11 cellular contexts compared by ENCODE assay signal in the genomic region with DNA sequence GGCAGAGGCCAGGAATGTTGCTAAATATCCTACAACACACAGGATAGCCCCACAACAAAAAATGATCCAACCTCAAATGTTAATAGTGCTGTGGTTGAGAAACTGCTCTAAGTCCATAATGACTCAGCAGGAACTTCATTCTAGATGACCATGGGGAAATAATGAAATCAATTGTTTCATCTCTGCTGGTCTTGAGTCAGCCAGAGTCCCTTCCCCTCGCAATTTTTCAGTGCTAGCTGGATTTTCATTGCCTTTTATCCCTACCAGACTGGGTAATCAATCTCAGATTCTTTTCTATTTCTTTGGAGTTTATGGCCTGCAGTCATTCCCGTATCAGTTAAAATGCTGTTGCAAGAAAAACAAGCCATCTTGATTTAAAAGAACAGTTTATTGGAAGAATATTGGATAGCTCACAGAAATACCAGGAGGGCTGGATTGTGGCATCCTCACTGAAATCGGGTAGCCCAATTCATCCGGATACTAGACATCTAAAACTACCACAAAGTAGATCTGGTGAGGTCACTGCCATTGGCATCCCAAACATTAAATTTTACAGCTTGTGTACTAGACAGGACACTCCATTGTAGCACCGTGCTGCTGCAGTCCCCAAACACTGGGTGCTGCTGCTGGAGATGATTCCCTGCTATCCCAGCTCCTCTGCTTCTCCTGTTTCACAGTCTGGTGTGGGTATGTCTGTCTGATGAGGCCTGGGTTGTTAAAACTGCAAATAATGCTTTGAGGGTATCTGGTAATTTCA. TPM values are rescaled to one million over a fixed set of nuclear protein-coding genes. Genes with fewer than 3 reads are reported as not detected.
DNase-seq lines count a peak whose midpoint lies in the region; ATAC-seq and TF ChIP-seq lines count a peak whose summit lies in the region.
"Had no signal": no experiment of that assay in that cellular context is flagged by ENCODE, and none has a peak within 500 bp of the region (broad histone marks: within the 10 kb centered on the region; RNA-seq: fewer than 3 reads in every experiment).

No MANE protein-coding gene starts in this region.

- H3K4me2 ChIP-seq in GM23248 (ENCODE audit: unreplicated experiment), result peak overlapping the region; percentile 66

- H3K4me1 Mint-ChIP-seq in activated naive CD8-positive, alpha-beta T cell treated with anti-CD3 and anti-CD28 coated beads, Interleukin-2, amount 50 U/mL, for 24 hours, result peaks cover 11% of the 10 kb centered on the region
- H3K4me1 Mint-ChIP-seq in activated naive CD8-positive, alpha-beta T cell treated with anti-CD3 and anti-CD28 coated beads for 36 hours, result peaks cover 4% of the 10 kb centered on the region

- H3K27me3 ChIP-seq in GM23248 (replicated peaks; ENCODE audit: insufficient read depth) (no peaks in the 10 kb centered on the region), Panc1 (ENCODE audit: control insufficient read depth, insufficient read depth, low read length) (no peaks in the 10 kb centered on the region)
- H3K27me3 ChIP-seq: pancreas had no signal

- CTCF ChIA-PET in Panc1 (lab: Charles Lee), result no interaction called here

- H3K9me3 ChIP-seq in GM23248 (ENCODE audit: low read depth) (no peaks in the 10 kb centered on the region), Panc1 (ENCODE audit: control insufficient read depth, insufficient read depth, low read depth, low read length) (no peaks in the 10 kb centered on the region)
- H3K9me3 ChIP-seq: pancreas had no signal

- H3K27ac ChIP-seq in GM23248, result peak overlapping the region; percentile 91
- H3K27ac ChIP-seq in Panc1 (ENCODE audit: low read length), result no peak overlapping the region
- H3K27ac ChIP-seq: pancreas had no signal

- in situ Hi-C loops in GM23248 (cut with MboI) (no loop called here), Panc1 (cut with HindIII; ENCODE audit: low pct_unique_long_range_greater_than_20kb, low sequenced_read_pairs) (no loop called here)

- POLR2A ChIA-PET in Panc1 (lab: Charles Lee), result no interaction called here

- TF ChIP-seq CTCF in Panc1 (IDR thresholded peaks at IDR 0.05) (no peak), epithelial cell of proximal tubule (conservative IDR thresholded peaks at IDR 0.05; ENCODE audit: low read depth, low read length) (no peak)

- no peaks in the 10 kb centered on the region for H3K36me3 ChIP-seq in GM23248 (ENCODE audit: low read depth)
- H3K36me3 ChIP-seq in Panc1 (ENCODE audit: control insufficient read depth, insufficient read depth, low read length), result no peaks in the 10 kb centered on the region; the same call in 1 of the 2 replicates
- H3K36me3 ChIP-seq: pancreas had no signal

- intact Hi-C loops in Panc1 (cut with micrococcal nuclease; ENCODE audit: unreplicated experiment), result no loop called here

- H2AFZ ChIP-seq in GM23248, result peak overlapping the region; percentile 62

- peaks cover 46% of the 10 kb centered on the region for H3K4me1 ChIP-seq in GM23248 (ENCODE audit: insufficient read depth)
- H3K4me1 ChIP-seq in Panc1 (ENCODE audit: control insufficient read depth, insufficient read depth, low read length), result no peaks in the 10 kb centered on the region
- H3K4me1 ChIP-seq: pancreas had no signal

- H3K36me3 Mint-ChIP-seq in activated naive CD8-positive, alpha-beta T cell treated with anti-CD3 and anti-CD28 coated beads, Interleukin-2, amount 50 U/mL, for 24 hours (ENCODE audit: low read depth), result no peaks in the 10 kb centered on the region
- no peaks in the 10 kb centered on the region for H3K36me3 Mint-ChIP-seq in activated naive CD8-positive, alpha-beta T cell treated with anti-CD3 and anti-CD28 coated beads for 36 hours

- no peaks in the 10 kb centered on the region for H3K9me2 ChIP-seq in GM23248 (ENCODE audit: insufficient read depth)

- no peak overlapping the region for H3K4me3 Mint-ChIP-seq in activated naive CD8-positive, alpha-beta T cell treated with anti-CD3 and anti-CD28 coated beads, Interleukin-2, amount 50 U/mL, for 24 hours
- no peak overlapping the region for H3K4me3 Mint-ChIP-seq in activated naive CD8-positive, alpha-beta T cell treated with anti-CD3 and anti-CD28 coated beads for 36 hours

- H3F3A ChIP-seq in GM23248 (ENCODE audit: insufficient read depth), result peaks cover 21% of the 10 kb centered on the region

- H3K27me3 Mint-ChIP-seq in activated naive CD8-positive, alpha-beta T cell treated with anti-CD3 and anti-CD28 coated beads, Interleukin-2, amount 50 U/mL, for 24 hours, result peaks cover 24% of the 10 kb centered on the region
- peaks cover 19% of the 10 kb centered on the region for H3K27me3 Mint-ChIP-seq in activated naive CD8-positive, alpha-beta T cell treated with anti-CD3 and anti-CD28 coated beads for 36 hours

- H3K9me3 Mint-ChIP-seq in activated naive CD8-positive, alpha-beta T cell treated with anti-CD3 and anti-CD28 coated beads, Interleukin-2, amount 50 U/mL, for 24 hours, result no peaks in the 10 kb centered on the region
- H3K9me3 Mint-ChIP-seq in activated naive CD8-positive, alpha-beta T cell treated with anti-CD3 and anti-CD28 coated beads for 36 hours, result no peaks in the 10 kb centered on the region

- no peaks in the 10 kb centered on the region for H3K79me2 ChIP-seq in GM23248 (ENCODE audit: insufficient read depth)

- H3K4me3 ChIP-seq in GM23248 (peak overlapping the region; percentile 40; the same call in 1 of the 2 replicates), Panc1 (ENCODE audit: low read depth in 2 of 2, low read length in 2 of 2) (no peak overlapping the region), epithelial cell of proximal tubule (ENCODE audit: low read depth, low read length) (no peak overlapping the region), skeletal muscle cell (ENCODE audit: low read depth, low read length) (no peak overlapping the region)
- H3K4me3 ChIP-seq: pancreas had no signal

- 36 to 38% methylated on average over 5 of the region's 5 CpGs for WGBS in GM23248 (ENCODE audit: low coverage in 1 of 2, low lambda C conversion rate in 2 of 2, missing lambda C conversion rate in 2 of 2), 2 experiments

- 0 out of 2 replicates have a peak, but pooled peaks have one; percentile 45 for ATAC-seq in Panc1
- no peak for ATAC-seq in HG03469 (IDR thresholded peaks at IDR 0.05; ENCODE audit: unreplicated experiment)
- ATAC-seq in activated naive CD8-positive, alpha-beta T cell treated with anti-CD3 and anti-CD28 coated beads, Interleukin-2, amount 50 U/mL, for 24 hours, result no peak
- ATAC-seq: pancreas had no signal

- no TSS peak for BruUV-seq in Panc1 (replicated peaks; lab: Mats Ljungman, UMichigan)

- H3K27ac Mint-ChIP-seq in activated naive CD8-positive, alpha-beta T cell treated with anti-CD3 and anti-CD28 coated beads, Interleukin-2, amount 50 U/mL, for 24 hours, result no peak overlapping the region
- H3K27ac Mint-ChIP-seq in activated naive CD8-positive, alpha-beta T cell treated with anti-CD3 and anti-CD28 coated beads for 36 hours, result no peak overlapping the region

- DNase-seq in GM23248, result peak; percentile 93
- DNase-seq in Panc1 (ENCODE audit: low read depth, low spot score), result no peak
- DNase-seq in epithelial cell of proximal tubule (ENCODE audit: low read depth), result peak; percentile 48
- peak; percentile 68 for DNase-seq in skeletal muscle cell (ENCODE audit: low read depth)
- DNase-seq in activated naive CD8-positive, alpha-beta T cell treated with anti-CD3 and anti-CD28 coated beads, Interleukin-2, amount 50 U/mL, for 24 hours, result no peak
- no peak for DNase-seq in activated naive CD8-positive, alpha-beta T cell treated with anti-CD3 and anti-CD28 coated beads for 36 hours
- DNase-seq: activated CD4-positive, alpha-beta T cell treated with anti-CD3 and anti-CD28 coated beads, Interleukin-2, amount 50 U/mL, for 48 hours; caudate nucleus; pancreas; RPMI8226 had no signal

- H4K20me1 ChIP-seq in GM23248 (ENCODE audit: insufficient read depth), result no peaks in the 10 kb centered on the region

- H3K9ac ChIP-seq in GM23248, result peak overlapping the region; percentile 65

RNA-seq across cellular contexts. Expression of a gene that starts 30.3 kb away (rescaled TPM):
- total RNA-seq in GM23248 (2014; rRNA removed; shearing (Covaris generic)), result 37.4 and 45.1 TPM in 2 replicates
- polyA plus RNA-seq in GM23248 (2016; fragmentation: Nextera tagmentation; extraction: Ambion mirVana), result 46.1 and 48.6 TPM in 2 replicates
- total RNA-seq in Panc1 (2021; ENCODE audit: unreplicated experiment) (29.2 TPM), epithelial cell of proximal tubule (1.2 and 6.6 TPM in 2 replicates)
- polyA plus RNA-seq in Panc1 (2012; ENCODE audit: insufficient read length), result 20.2 TPM
- not detected for total RNA-seq in activated naive CD8-positive, alpha-beta T cell treated with anti-CD3 and anti-CD28 coated beads for 36 hours

Comparison
In these comparisons a context has a peak if more than half of its experiments do, and no peak if none do; other contexts are left out.
1. DNase-seq: peak in GM23248 (single experiment), epithelial cell of proximal tubule (single experiment) and skeletal muscle cell (single experiment); none in Panc1 (single experiment), activated naive CD8-positive, alpha-beta T cell treated with anti-CD3 and anti-CD28 coated beads, Interleukin-2, amount 50 U/mL, for 24 hours (single experiment) and activated naive CD8-positive, alpha-beta T cell treated with anti-CD3 and anti-CD28 coated beads for 36 hours (single experiment).